In the genomic region with DNA sequence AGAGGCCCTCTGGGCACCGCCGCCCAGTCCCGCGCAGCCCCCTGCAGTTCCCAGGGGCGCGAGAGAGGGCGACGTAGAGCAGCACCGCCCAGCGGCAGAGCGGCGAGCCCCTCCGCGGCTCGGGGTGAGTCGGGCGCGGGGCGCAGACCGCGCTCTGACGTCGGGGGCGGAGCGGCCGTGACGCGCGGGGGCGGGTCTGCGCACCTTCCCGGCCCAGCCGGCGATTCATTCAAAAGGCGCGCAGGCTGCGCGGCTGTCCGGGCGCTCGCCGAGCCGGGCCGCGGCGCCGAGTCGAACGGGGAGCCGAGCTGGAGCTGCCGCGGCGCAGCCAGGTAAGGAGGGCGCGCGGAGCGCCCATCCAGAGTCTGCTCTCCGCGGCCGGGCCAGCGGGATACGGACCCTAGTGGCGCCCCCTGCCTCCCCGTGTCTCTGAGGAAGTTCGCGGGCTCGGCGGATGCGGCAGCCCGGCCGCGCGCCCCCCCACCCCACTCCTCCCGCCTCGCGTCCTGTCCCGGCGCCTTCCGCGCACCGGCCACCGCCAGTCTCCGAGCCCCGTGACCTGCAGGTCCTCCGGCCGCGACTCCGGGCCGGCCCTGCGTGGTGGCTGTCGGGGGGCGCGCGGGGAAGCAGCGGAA, we compare ENCODE assay signal across 2 cellular contexts.
TF ChIP-seq lines count a peak whose summit lies in the region.

Gene RELT (plus strand): TSS at position 232 of the 635 bp plus-strand sequence. CDS start 12,738 bp downstream, outside the sequence.

TF ChIP-seq in HEK293, 187 proteins besides CTCF, POLR2A, EP300 and RAD21 (continued from another document and continues in another):
- TF ChIP-seq, protein P1, sequence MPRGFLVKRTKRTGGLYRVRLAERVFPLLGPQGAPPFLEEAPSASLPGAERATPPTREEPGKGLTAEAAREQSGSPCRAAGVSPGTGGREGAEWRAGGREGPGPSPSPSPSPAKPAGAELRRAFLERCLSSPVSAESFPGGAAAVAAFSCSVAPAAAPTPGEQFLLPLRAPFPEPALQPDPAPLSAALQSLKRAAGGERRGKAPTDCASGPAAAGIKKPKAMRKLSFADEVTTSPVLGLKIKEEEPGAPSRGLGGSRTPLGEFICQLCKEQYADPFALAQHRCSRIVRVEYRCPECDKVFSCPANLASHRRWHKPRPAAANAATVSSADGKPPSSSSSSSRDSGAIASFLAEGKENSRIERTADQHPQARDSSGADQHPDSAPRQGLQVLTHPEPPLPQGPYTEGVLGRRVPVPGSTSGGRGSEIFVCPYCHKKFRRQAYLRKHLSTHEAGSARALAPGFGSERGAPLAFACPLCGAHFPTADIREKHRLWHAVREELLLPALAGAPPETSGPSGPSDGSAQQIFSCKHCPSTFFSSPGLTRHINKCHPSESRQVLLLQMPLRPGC (tag by site-specific recombination; IDR thresholded peaks at IDR 0.05), result no peak
- TF ChIP-seq ZNF571 (tag by site-specific recombination; IDR thresholded peaks at IDR 0.05), result no peak
- no peak for TF ChIP-seq ZNF184 (tag by site-specific recombination; IDR thresholded peaks at IDR 0.05)
- no peak for TF ChIP-seq ZNF157 (tag by site-specific recombination; IDR thresholded peaks at IDR 0.05)
- peak; percentile 20; the same call in 1 of the 2 replicates for TF ChIP-seq KLF8 (tag by site-specific recombination; IDR thresholded peaks at IDR 0.05)
- TF ChIP-seq, protein P2, sequence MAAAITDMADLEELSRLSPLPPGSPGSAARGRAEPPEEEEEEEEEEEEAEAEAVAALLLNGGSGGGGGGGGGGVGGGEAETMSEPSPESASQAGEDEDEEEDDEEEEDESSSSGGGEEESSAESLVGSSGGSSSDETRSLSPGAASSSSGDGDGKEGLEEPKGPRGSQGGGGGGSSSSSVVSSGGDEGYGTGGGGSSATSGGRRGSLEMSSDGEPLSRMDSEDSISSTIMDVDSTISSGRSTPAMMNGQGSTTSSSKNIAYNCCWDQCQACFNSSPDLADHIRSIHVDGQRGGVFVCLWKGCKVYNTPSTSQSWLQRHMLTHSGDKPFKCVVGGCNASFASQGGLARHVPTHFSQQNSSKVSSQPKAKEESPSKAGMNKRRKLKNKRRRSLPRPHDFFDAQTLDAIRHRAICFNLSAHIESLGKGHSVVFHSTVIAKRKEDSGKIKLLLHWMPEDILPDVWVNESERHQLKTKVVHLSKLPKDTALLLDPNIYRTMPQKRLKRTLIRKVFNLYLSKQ (tag by site-specific recombination; IDR thresholded peaks at IDR 0.05; ENCODE audit: borderline replicate concordance), result no peak
- TF ChIP-seq, protein P3, sequence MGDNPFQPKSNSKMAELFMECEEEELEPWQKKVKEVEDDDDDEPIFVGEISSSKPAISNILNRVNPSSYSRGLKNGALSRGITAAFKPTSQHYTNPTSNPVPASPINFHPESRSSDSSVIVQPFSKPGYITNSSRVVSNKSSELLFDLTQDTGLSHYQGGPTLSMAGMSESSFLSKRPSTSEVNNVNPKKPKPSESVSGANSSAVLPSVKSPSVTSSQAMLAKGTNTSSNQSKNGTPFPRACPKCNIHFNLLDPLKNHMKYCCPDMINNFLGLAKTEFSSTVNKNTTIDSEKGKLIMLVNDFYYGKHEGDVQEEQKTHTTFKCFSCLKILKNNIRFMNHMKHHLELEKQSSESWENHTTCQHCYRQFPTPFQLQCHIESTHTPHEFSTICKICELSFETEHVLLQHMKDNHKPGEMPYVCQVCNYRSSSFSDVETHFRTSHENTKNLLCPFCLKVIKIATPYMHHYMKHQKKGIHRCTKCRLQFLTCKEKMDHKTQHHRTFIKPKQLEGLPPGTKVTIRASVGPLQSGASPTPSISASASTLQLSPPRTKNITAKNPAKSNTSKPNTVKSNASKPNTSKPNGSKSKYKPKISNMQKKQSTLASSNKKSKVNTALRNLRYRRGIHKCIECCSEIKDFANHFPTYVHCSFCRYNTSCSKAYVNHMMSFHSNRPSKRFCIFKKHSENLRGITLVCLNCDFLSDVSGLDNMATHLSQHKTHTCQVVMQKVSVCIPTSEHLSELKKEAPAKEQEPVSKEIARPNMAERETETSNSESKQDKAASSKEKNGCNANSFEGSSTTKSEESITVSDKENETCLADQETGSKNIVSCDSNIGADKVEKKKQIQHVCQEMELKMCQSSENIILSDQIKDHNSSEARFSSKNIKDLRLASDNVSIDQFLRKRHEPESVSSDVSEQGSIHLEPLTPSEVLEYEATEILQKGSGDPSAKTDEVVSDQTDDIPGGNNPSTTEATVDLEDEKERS (tag by site-specific recombination; IDR thresholded peaks at IDR 0.05), result no peak
- peak; percentile 69; the same call in 1 of the 2 replicates for TF ChIP-seq ZNF660 (tag by site-specific recombination; IDR thresholded peaks at IDR 0.05)
- TF ChIP-seq ZNF623 (tag by site-specific recombination; IDR thresholded peaks at IDR 0.05), result no peak
- TF ChIP-seq, protein P4, sequence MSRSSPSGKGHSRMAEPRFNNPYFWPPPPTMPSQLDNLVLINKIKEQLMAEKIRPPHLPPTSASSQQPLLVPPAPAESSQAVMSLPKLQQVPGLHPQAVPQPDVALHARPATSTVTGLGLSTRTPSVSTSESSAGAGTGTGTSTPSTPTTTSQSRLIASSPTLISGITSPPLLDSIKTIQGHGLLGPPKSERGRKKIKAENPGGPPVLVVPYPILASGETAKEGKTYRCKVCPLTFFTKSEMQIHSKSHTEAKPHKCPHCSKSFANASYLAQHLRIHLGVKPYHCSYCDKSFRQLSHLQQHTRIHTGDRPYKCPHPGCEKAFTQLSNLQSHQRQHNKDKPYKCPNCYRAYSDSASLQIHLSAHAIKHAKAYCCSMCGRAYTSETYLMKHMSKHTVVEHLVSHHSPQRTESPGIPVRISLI (tag by site-specific recombination; IDR thresholded peaks at IDR 0.05), result no peak
- no peak for TF ChIP-seq ZNF561 (tag by site-specific recombination; IDR thresholded peaks at IDR 0.05; ENCODE audit: borderline replicate concordance)
- no peak for TF ChIP-seq MEIS1 (CRISPR knock-in tag; IDR thresholded peaks at IDR 0.05; ENCODE audit: borderline replicate concordance)
- TF ChIP-seq ZBTB10 (tag by site-specific recombination; IDR thresholded peaks at IDR 0.05), result peak; percentile 44; the same call in 1 of the 2 replicates
- no peak for TF ChIP-seq ZNF202 (tag by site-specific recombination; IDR thresholded peaks at IDR 0.05; ENCODE audit: borderline replicate concordance)
- no peak for TF ChIP-seq RBAK (tag by site-specific recombination; IDR thresholded peaks at IDR 0.05)
- no peak for TF ChIP-seq ZNF404 (tag by site-specific recombination; IDR thresholded peaks at IDR 0.05)

TF ChIP-seq in SK-N-SH, 30 proteins besides CTCF, POLR2A, EP300 and RAD21 (continued from another document):
- TF ChIP-seq, protein P5, sequence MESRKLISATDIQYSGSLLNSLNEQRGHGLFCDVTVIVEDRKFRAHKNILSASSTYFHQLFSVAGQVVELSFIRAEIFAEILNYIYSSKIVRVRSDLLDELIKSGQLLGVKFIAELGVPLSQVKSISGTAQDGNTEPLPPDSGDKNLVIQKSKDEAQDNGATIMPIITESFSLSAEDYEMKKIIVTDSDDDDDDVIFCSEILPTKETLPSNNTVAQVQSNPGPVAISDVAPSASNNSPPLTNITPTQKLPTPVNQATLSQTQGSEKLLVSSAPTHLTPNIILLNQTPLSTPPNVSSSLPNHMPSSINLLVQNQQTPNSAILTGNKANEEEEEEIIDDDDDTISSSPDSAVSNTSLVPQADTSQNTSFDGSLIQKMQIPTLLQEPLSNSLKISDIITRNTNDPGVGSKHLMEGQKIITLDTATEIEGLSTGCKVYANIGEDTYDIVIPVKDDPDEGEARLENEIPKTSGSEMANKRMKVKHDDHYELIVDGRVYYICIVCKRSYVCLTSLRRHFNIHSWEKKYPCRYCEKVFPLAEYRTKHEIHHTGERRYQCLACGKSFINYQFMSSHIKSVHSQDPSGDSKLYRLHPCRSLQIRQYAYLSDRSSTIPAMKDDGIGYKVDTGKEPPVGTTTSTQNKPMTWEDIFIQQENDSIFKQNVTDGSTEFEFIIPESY (IDR thresholded peaks at IDR 0.05; ENCODE audit: borderline replicate concordance, low read depth), result no peak
- no peak for TF ChIP-seq USF1 (IDR thresholded peaks at IDR 0.05; ENCODE audit: borderline replicate concordance, low read depth)
- TF ChIP-seq ELF1 (IDR thresholded peaks at IDR 0.05), result no peak
- TF ChIP-seq, protein P6, sequence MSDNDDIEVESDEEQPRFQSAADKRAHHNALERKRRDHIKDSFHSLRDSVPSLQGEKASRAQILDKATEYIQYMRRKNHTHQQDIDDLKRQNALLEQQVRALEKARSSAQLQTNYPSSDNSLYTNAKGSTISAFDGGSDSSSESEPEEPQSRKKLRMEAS (IDR thresholded peaks at IDR 0.05; ENCODE audit: low read depth), result 0 out of 2 replicates have a peak, but pooled peaks have one; percentile 43
- no peak for TF ChIP-seq TEAD4 (IDR thresholded peaks at IDR 0.05; ENCODE audit: borderline replicate concordance, insufficient read depth)
- TF ChIP-seq NFIC (IDR thresholded peaks at IDR 0.05; ENCODE audit: borderline replicate concordance), result no peak
- TF ChIP-seq REST (IDR thresholded peaks at IDR 0.05; ENCODE audit: low read depth, low read length), result no peak
- TF ChIP-seq NRF1 (IDR thresholded peaks at IDR 0.05; ENCODE audit: low read depth, low read length), result peak; percentile 75
- peak; percentile 86 for TF ChIP-seq POLR2AphosphoS5 (IDR thresholded peaks at IDR 0.05; ENCODE audit: low read depth, low read length)
- no peak for TF ChIP-seq USF2 (IDR thresholded peaks at IDR 0.05; ENCODE audit: borderline replicate concordance, low read depth, low read length)
- TF ChIP-seq, protein P7, sequence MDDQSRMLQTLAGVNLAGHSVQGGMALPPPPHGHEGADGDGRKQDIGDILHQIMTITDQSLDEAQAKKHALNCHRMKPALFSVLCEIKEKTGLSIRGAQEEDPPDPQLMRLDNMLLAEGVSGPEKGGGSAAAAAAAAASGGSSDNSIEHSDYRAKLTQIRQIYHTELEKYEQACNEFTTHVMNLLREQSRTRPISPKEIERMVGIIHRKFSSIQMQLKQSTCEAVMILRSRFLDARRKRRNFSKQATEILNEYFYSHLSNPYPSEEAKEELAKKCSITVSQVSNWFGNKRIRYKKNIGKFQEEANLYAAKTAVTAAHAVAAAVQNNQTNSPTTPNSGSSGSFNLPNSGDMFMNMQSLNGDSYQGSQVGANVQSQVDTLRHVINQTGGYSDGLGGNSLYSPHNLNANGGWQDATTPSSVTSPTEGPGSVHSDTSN (IDR thresholded peaks at IDR 0.05), result no peak
- TF ChIP-seq EZH2phosphoT487 (IDR thresholded peaks at IDR 0.05; ENCODE audit: borderline replicate concordance, low read depth), result no peak
- TF ChIP-seq CHD2 (IDR thresholded peaks at IDR 0.05; ENCODE audit: low read length, partially characterized antibody), result peak; percentile 51
- TF ChIP-seq, protein P8, sequence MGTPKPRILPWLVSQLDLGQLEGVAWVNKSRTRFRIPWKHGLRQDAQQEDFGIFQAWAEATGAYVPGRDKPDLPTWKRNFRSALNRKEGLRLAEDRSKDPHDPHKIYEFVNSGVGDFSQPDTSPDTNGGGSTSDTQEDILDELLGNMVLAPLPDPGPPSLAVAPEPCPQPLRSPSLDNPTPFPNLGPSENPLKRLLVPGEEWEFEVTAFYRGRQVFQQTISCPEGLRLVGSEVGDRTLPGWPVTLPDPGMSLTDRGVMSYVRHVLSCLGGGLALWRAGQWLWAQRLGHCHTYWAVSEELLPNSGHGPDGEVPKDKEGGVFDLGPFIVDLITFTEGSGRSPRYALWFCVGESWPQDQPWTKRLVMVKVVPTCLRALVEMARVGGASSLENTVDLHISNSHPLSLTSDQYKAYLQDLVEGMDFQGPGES (IDR thresholded peaks at IDR 0.05; ENCODE audit: low read depth, low read length), result no peak
